ENCODE assay signal across 19 cellular contexts in genomic region chr6:32131439-32131948, GRCh38. TPM values are rescaled to one million over a fixed set of nuclear protein-coding genes. Genes with fewer than 3 reads are reported as not detected.
DNase-seq lines count a peak whose midpoint lies in the region; ATAC-seq and TF ChIP-seq lines count a peak whose summit lies in the region.
"Had no signal": no experiment of that assay in that cellular context is flagged by ENCODE, and none has a peak within 500 bp of the region (broad histone marks: within the 10 kb centered on the region; RNA-seq: fewer than 3 reads in every experiment).

No MANE protein-coding gene starts in this region.

- H3K27ac Mint-ChIP-seq in CD4-positive, alpha-beta T cell, result no peak overlapping the region
- peak overlapping the region; percentile 9 for H3K27ac Mint-ChIP-seq in activated naive CD8-positive, alpha-beta T cell treated with anti-CD3 and anti-CD28 coated beads, Interleukin-2, amount 50 U/mL, for 24 hours
- H3K27ac Mint-ChIP-seq in naive thymus-derived CD8-positive, alpha-beta T cell, result peak overlapping the region in 3 of 10 donors; percentile 25 to 68 (median 50)
- H3K27ac Mint-ChIP-seq: T-cell had no signal

- no peaks in the 10 kb centered on the region for H3K9me3 ChIP-seq in CD4-positive, alpha-beta T cell (ENCODE audit: control insufficient read depth, low read length)
- H3K9me3 ChIP-seq: MG63, mucosa of descending colon, pancreas had no signal

- no peak overlapping the region for H3K27ac ChIP-seq in CD4-positive, alpha-beta T cell (ENCODE audit: low read depth, low read length)
- H3K27ac ChIP-seq: foreskin keratinocyte had no signal

- peaks cover 16% of the 10 kb centered on the region for H3K36me3 Mint-ChIP-seq in CD4-positive, alpha-beta T cell (ENCODE audit: low read depth)
- no peaks in the 10 kb centered on the region for H3K36me3 Mint-ChIP-seq in activated naive CD8-positive, alpha-beta T cell treated with anti-CD3 and anti-CD28 coated beads, Interleukin-2, amount 50 U/mL, for 24 hours (ENCODE audit: low read depth)
- H3K36me3 Mint-ChIP-seq in naive thymus-derived CD8-positive, alpha-beta T cell, result peaks cover 0 to 6% (median 0%) of the 10 kb centered on the region in 3 donors

- POLR2A ChIA-PET in CD4-positive, alpha-beta T cell (lab: Charles Lee), result interaction anchor here (2.1 to 3.8 kb wide), 3 partner anchors 20 to 45 kb away, joined by 8 to 42 read pairs (median 10); partner anchors contain the start of genes AGPAT1 and PRRT1
- POLR2A ChIA-PET in naive thymus-derived CD8-positive, alpha-beta T cell (lab: Charles Lee), result interaction anchor here (0.9 to 6.7 kb wide), 5 partner anchors 21 to 159 kb away, joined by 3 to 116 read pairs (median 21); partner anchors contain the start of genes AGPAT1, DXO, GPSM3 and PBX2

- CTCF ChIA-PET in CD4-positive, alpha-beta T cell (lab: Charles Lee), result interaction anchor here (2.5 kb wide), 1 partner anchor 64 kb away, joined by 14 read pairs; no protein-coding TSS in a partner anchor

- no peak for TF ChIP-seq CTCF in CD4-positive, alpha-beta T cell (IDR thresholded peaks at IDR 0.05)

- intact Hi-C loops in CD4-positive, alpha-beta T cell (cut with DNase I, micrococcal nuclease), result loop anchor here (2.0 to 10.0 kb wide), 3 partner anchors 23 to 1073 kb away; partner anchors contain the start of genes CSNK2B (in 1 of the 2), HSD17B8 (in 1 of the 2), LY6G5B (in 1 of the 2) and PPT2 (in 1 of the 2)
- intact Hi-C loops in left colon (cut with DNase I, micrococcal nuclease), result no loop called here

- H3K27me3 Mint-ChIP-seq in CD4-positive, alpha-beta T cell, result no peaks in the 10 kb centered on the region
- H3K27me3 Mint-ChIP-seq in activated naive CD8-positive, alpha-beta T cell treated with anti-CD3 and anti-CD28 coated beads, Interleukin-2, amount 50 U/mL, for 24 hours, result peaks cover 2% of the 10 kb centered on the region
- H3K27me3 Mint-ChIP-seq in naive thymus-derived CD8-positive, alpha-beta T cell, result peaks cover 0 to 3% (median 0%) of the 10 kb centered on the region in 5 donors
- H3K27me3 Mint-ChIP-seq: T-cell had no signal

- peak overlapping the region; percentile 80 for H3K4me3 Mint-ChIP-seq in CD4-positive, alpha-beta T cell
- H3K4me3 Mint-ChIP-seq in activated naive CD8-positive, alpha-beta T cell treated with anti-CD3 and anti-CD28 coated beads, Interleukin-2, amount 50 U/mL, for 24 hours, result peak overlapping the region; percentile 12
- peak overlapping the region; percentile 9 to 72 (median 50) for H3K4me3 Mint-ChIP-seq in naive thymus-derived CD8-positive, alpha-beta T cell

- no peaks in the 10 kb centered on the region for H3K9me3 Mint-ChIP-seq in CD4-positive, alpha-beta T cell
- no peaks in the 10 kb centered on the region for H3K9me3 Mint-ChIP-seq in activated naive CD8-positive, alpha-beta T cell treated with anti-CD3 and anti-CD28 coated beads, Interleukin-2, amount 50 U/mL, for 24 hours
- no peaks in the 10 kb centered on the region for H3K9me3 Mint-ChIP-seq in naive thymus-derived CD8-positive, alpha-beta T cell
- H3K9me3 Mint-ChIP-seq: T-cell had no signal

- ATAC-seq in CD4-positive, alpha-beta T cell (ENCODE audit: poor library complexity), result no peak
- ATAC-seq in activated naive CD8-positive, alpha-beta T cell treated with anti-CD3 and anti-CD28 coated beads, Interleukin-2, amount 50 U/mL, for 24 hours, result no peak
- no peak for ATAC-seq in naive thymus-derived CD8-positive, alpha-beta T cell
- ATAC-seq in left colon (no peak), GM19324 (IDR thresholded peaks at IDR 0.05; ENCODE audit: low FRiP score, unreplicated experiment) (no peak)
- ATAC-seq: foreskin keratinocyte, left cardiac atrium, mucosa of descending colon, pancreas, Right ventricle myocardium inferior, T-cell had no signal

- H3K4me1 Mint-ChIP-seq in CD4-positive, alpha-beta T cell (ENCODE audit: low read depth), result peaks cover 37% of the 10 kb centered on the region
- peaks cover 26% of the 10 kb centered on the region for H3K4me1 Mint-ChIP-seq in activated naive CD8-positive, alpha-beta T cell treated with anti-CD3 and anti-CD28 coated beads, Interleukin-2, amount 50 U/mL, for 24 hours
- H3K4me1 Mint-ChIP-seq in naive thymus-derived CD8-positive, alpha-beta T cell, result peaks cover 17 to 38% (median 37%) of the 10 kb centered on the region in 4 donors

- H3K27me3 ChIP-seq in CD4-positive, alpha-beta T cell (ENCODE audit: control insufficient read depth, insufficient read depth, low read length), result no peaks in the 10 kb centered on the region
- H3K27me3 ChIP-seq: foreskin keratinocyte, MG63, pancreas had no signal

- no peak for DNase-seq in CD4-positive, alpha-beta T cell
- DNase-seq in HUDEP-2 (lab: John Stamatoyannopoulos, UW; ENCODE audit: unreplicated experiment in 76 of 76), result peak in 72 of 76 experiments; percentile 33 to 93 (median 74)
- no peak for DNase-seq in activated naive CD8-positive, alpha-beta T cell treated with anti-CD3 and anti-CD28 coated beads, Interleukin-2, amount 50 U/mL, for 24 hours
- peak in 1 of 10 donors; percentile 27 for DNase-seq in naive thymus-derived CD8-positive, alpha-beta T cell
- no peak for DNase-seq in cerebellum (ENCODE audit: low spot score)
- no peak for DNase-seq in left colon
- DNase-seq in NCI-H82 (lab: John Stamatoyannopoulos, UW), result no peak
- DNase-seq: activated CD4-positive, alpha-beta T cell treated with anti-CD3 and anti-CD28 coated beads for 4 hours; amniotic stem cell; foreskin keratinocyte; left cardiac atrium; MG63; NCI-H187; NCI-H446; T-cell had no signal

RNA-seq across cellular contexts. Expression of gene FKBPL, which starts 1.4 kb away (rescaled TPM):
- total RNA-seq in CD4-positive, alpha-beta T cell, result under 1 TPM; 0.66 to 0.73 TPM
- 1 to 10 TPM; 1.8 to 2.1 TPM for total RNA-seq in naive thymus-derived CD8-positive, alpha-beta T cell
- polyA plus RNA-seq in naive thymus-derived CD8-positive, alpha-beta T cell, result 1 to 10 TPM in 1 of 3 donors, under 1 TPM in 2; 0.37 to 2.5 (median 0.51) TPM
- 3.8 TPM for total RNA-seq in cerebellum
- total RNA-seq in left colon, result 1 to 10 TPM; 4.6 to 4.9 TPM

RNA-seq across cellular contexts. Expression of gene ATF6B, which starts 3.4 kb away (rescaled TPM):
- total RNA-seq in CD4-positive, alpha-beta T cell, result 10 to 100 TPM; 72.2 to 75.6 TPM
- total RNA-seq in naive thymus-derived CD8-positive, alpha-beta T cell, result 100 to 1,000 TPM; 140 to 141 TPM
- 10 to 100 TPM; 17.5 to 25.7 (median 21.4) TPM for polyA plus RNA-seq in naive thymus-derived CD8-positive, alpha-beta T cell
- 25.0 TPM for total RNA-seq in cerebellum
- 100 to 1,000 TPM in 1 of 2 donors, 10 to 100 TPM in 1; 83.7 to 111 TPM for total RNA-seq in left colon

RNA-seq across cellular contexts. Expression of gene PRRT1, which starts 20.2 kb away (rescaled TPM):
- 1 to 10 TPM; 2.6 to 3.2 TPM for total RNA-seq in CD4-positive, alpha-beta T cell
- 1 to 10 TPM; 5.5 to 5.6 TPM for total RNA-seq in naive thymus-derived CD8-positive, alpha-beta T cell
- 1 to 10 TPM; 1.2 to 3.6 (median 2.8) TPM for polyA plus RNA-seq in naive thymus-derived CD8-positive, alpha-beta T cell
- 1.2 TPM for total RNA-seq in cerebellum
- 1 to 10 TPM; 1.0 to 2.0 TPM for total RNA-seq in left colon

RNA-seq across cellular contexts. Expression of gene TNXB, which starts 22.4 kb away (rescaled TPM):
- 1 to 10 TPM; 8.3 to 9.0 TPM for total RNA-seq in CD4-positive, alpha-beta T cell
- total RNA-seq in naive thymus-derived CD8-positive, alpha-beta T cell, result 10 to 100 TPM; 14.5 to 17.8 TPM
- under 1 TPM in 1 of 3 donors, not detected in 2; 0.13 TPM for polyA plus RNA-seq in naive thymus-derived CD8-positive, alpha-beta T cell
- 9.3 TPM for total RNA-seq in cerebellum
- 10 to 100 TPM; 19.4 to 35.9 TPM for total RNA-seq in left colon

RNA-seq across cellular contexts. Expression of gene PPT2, which starts 22.4 kb away (rescaled TPM):
- 1 to 10 TPM; 8.7 to 8.9 TPM for total RNA-seq in CD4-positive, alpha-beta T cell
- 10 to 100 TPM; 22.6 to 23.1 TPM for total RNA-seq in naive thymus-derived CD8-positive, alpha-beta T cell
- 10 to 100 TPM; 17.3 to 20.6 (median 18.3) TPM for polyA plus RNA-seq in naive thymus-derived CD8-positive, alpha-beta T cell
- total RNA-seq in cerebellum (17.8 TPM), left colon (10 to 100 TPM; 18.8 to 19.9 TPM)

Comparison
In these comparisons a context has a peak if more than half of its experiments do, and no peak if none do; other contexts are left out.
1. DNase-seq: peak in HUDEP-2 (72 of 76); none in CD4-positive, alpha-beta T cell (0 of 10), activated naive CD8-positive, alpha-beta T cell treated with anti-CD3 and anti-CD28 coated beads, Interleukin-2, amount 50 U/mL, for 24 hours (single experiment), cerebellum (single experiment), left colon (0 of 2) and NCI-H82 (single experiment).
2. H3K4me3 Mint-ChIP-seq: peak in every context shown above with its lines; median percentile 80 in CD4-positive, alpha-beta T cell; 50 in naive thymus-derived CD8-positive, alpha-beta T cell; 12 in activated naive CD8-positive, alpha-beta T cell treated with anti-CD3 and anti-CD28 coated beads, Interleukin-2, amount 50 U/mL, for 24 hours.
3. intact Hi-C loops: an anchor here in CD4-positive, alpha-beta T cell (2.0 to 10.0 kb wide); none called in left colon.